In the genomic region with DNA sequence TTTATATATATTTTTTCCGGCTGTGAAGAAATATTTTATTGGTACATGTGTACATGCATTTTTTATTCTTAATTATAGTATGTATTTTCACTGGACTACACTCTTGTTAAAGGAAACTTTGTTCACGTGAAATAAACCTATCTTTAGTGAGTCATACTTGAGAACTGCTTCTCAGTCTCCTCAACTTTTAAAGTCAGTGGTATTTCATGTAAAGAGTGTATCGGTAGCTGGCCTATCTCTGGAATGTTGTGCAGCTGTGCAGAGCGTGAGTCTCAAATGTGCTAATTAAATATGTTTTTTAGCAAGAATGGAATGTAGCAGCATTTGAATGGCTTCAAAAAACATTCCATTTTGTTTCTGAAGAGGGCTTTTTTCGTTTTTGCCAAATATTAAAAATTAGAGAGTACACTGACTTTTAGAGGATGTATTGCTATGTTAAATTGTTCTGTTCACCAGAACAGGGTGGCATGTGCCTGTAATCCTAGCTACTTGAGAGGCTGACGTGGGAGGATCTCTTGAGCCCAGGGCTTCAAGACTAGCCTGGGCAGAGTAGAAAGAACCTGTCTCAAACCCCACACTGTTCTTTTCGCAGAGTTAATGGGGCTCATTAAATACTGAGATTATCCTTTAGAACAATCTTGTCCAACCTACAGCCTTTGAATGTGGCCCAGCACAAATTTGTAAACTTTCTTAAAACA, we compare ENCODE assay signal across 10 cellular contexts. TPM values are rescaled to one million over a fixed set of nuclear protein-coding genes. Genes with fewer than 3 reads are reported as not detected.
DNase-seq lines count a peak whose midpoint lies in the region; TF ChIP-seq lines count a peak whose summit lies in the region.
"Had no signal": no experiment of that assay in that cellular context is flagged by ENCODE, and none has a peak within 500 bp of the region (broad histone marks: within the 10 kb centered on the region; RNA-seq: fewer than 3 reads in every experiment).

No MANE protein-coding gene starts in this region.

- H3K27ac ChIP-seq in OCI-LY1 (ENCODE audit: low read depth, low read length, poor library complexity, severe bottlenecking) (peak overlapping the region; percentile 17), fibroblast of lung (ENCODE audit: insufficient read depth, low read length) (peak overlapping the region; percentile 34), parathyroid adenoma (peak overlapping the region; percentile 24), Karpas-422 (ENCODE audit: low read length) (no peak overlapping the region)

- H4K20me1 ChIP-seq in OCI-LY1 (ENCODE audit: insufficient read depth, low read length) = no peaks in the 10 kb centered on the region
- peaks cover 1% of the 10 kb centered on the region for H4K20me1 ChIP-seq in fibroblast of lung (ENCODE audit: control insufficient read depth, extremely low read depth, insufficient read depth, low read length)
- H4K20me1 ChIP-seq in Karpas-422 (ENCODE audit: insufficient read depth, low read depth, low read length) = no peaks in the 10 kb centered on the region

- H3K9me3 ChIP-seq in OCI-LY1 (ENCODE audit: low read length) (no peaks in the 10 kb centered on the region), fibroblast of lung (ENCODE audit: control insufficient read depth, insufficient read depth, low read depth, low read length) (no peaks in the 10 kb centered on the region), parathyroid adenoma (ENCODE audit: control insufficient read depth, low read length) (no peaks in the 10 kb centered on the region), Karpas-422 (ENCODE audit: low read length) (no peaks in the 10 kb centered on the region)

- intact Hi-C loops in lower leg skin (cut with DNase I; ENCODE audit: low total_unique reads) = no loop called here

- DNase-seq in AG08395 (ENCODE audit: low spot score) (peak; percentile 43), fibroblast of lung (ENCODE audit: low read depth in 2 of 2) (peak; percentile 41 to 87), NCI-H187 treated with DMSO at 0.1 percent for 48 hours (lab: John Stamatoyannopoulos, UW) (no peak), lower leg skin (ENCODE audit: low spot score in 2 of 2) (no peak), Karpas-422 (no peak)
- DNase-seq in activated naive CD8-positive, alpha-beta T cell treated with anti-CD3 and anti-CD28 coated beads for 36 hours = no peak
- DNase-seq: activated B cell treated with CpG ODN at 0.5 μM for 24 hours; CD4-positive, alpha-beta T cell had no signal

- H3K27me3 Mint-ChIP-seq in activated naive CD8-positive, alpha-beta T cell treated with anti-CD3 and anti-CD28 coated beads for 36 hours = no peaks in the 10 kb centered on the region

- H2AFZ ChIP-seq in OCI-LY1 (ENCODE audit: low read length) (no peak overlapping the region), fibroblast of lung (ENCODE audit: low read length) (no peak overlapping the region), parathyroid adenoma (no peak overlapping the region), Karpas-422 (ENCODE audit: low read length) (no peak overlapping the region)

- no peak overlapping the region for H3K27ac Mint-ChIP-seq in activated naive CD8-positive, alpha-beta T cell treated with anti-CD3 and anti-CD28 coated beads for 36 hours
- H3K27ac Mint-ChIP-seq: CD4-positive, alpha-beta T cell had no signal

- no peaks in the 10 kb centered on the region for H3K9me2 ChIP-seq in OCI-LY1 (ENCODE audit: low read depth, low read length)
- H3K9me2 ChIP-seq in Karpas-422 (replicated peaks; ENCODE audit: insufficient read depth, low read length) = no peaks in the 10 kb centered on the region

- H3K79me2 ChIP-seq in OCI-LY1 (ENCODE audit: insufficient read depth, low read length) = no peaks in the 10 kb centered on the region
- peaks cover 84% of the 10 kb centered on the region for H3K79me2 ChIP-seq in fibroblast of lung (ENCODE audit: control insufficient read depth, insufficient read depth, low read length)
- H3K79me2 ChIP-seq in parathyroid adenoma = peaks cover 50% of the 10 kb centered on the region
- no peaks in the 10 kb centered on the region for H3K79me2 ChIP-seq in Karpas-422 (ENCODE audit: low read length)

- no peaks in the 10 kb centered on the region for H3K4me1 Mint-ChIP-seq in activated naive CD8-positive, alpha-beta T cell treated with anti-CD3 and anti-CD28 coated beads for 36 hours

- H3K9me3 Mint-ChIP-seq in activated naive CD8-positive, alpha-beta T cell treated with anti-CD3 and anti-CD28 coated beads for 36 hours = no peaks in the 10 kb centered on the region
- H3K9me3 Mint-ChIP-seq: activated B cell treated with CpG ODN at 0.5 μM for 24 hours; CD4-positive, alpha-beta T cell had no signal

- peaks cover 38% of the 10 kb centered on the region for H3K4me1 ChIP-seq in OCI-LY1 (ENCODE audit: insufficient read depth, low read length, severe bottlenecking)
- peaks cover 22% of the 10 kb centered on the region for H3K4me1 ChIP-seq in fibroblast of lung (ENCODE audit: control insufficient read depth, extremely low read depth, insufficient read depth, low read length)
- H3K4me1 ChIP-seq in parathyroid adenoma = peaks cover 9% of the 10 kb centered on the region
- peaks cover 8% of the 10 kb centered on the region for H3K4me1 ChIP-seq in Karpas-422 (ENCODE audit: low read length)

- 37 to 47% methylated on average over 7 of the region's 7 CpGs for WGBS in lower leg skin, 2 donors

- no peak overlapping the region for H3K4me3 Mint-ChIP-seq in activated naive CD8-positive, alpha-beta T cell treated with anti-CD3 and anti-CD28 coated beads for 36 hours
- H3K4me3 Mint-ChIP-seq: activated B cell treated with CpG ODN at 0.5 μM for 24 hours; CD4-positive, alpha-beta T cell had no signal

- TF ChIP-seq CTCF in OCI-LY1 (IDR thresholded peaks at IDR 0.05; ENCODE audit: low read length) (no peak), fibroblast of lung (conservative IDR thresholded peaks at IDR 0.05 in 1 of 2, IDR thresholded peaks at IDR 0.05 in 1 of 2; ENCODE audit: low read depth in 1 of 2, low read length in 2 of 2) (no peak), parathyroid adenoma (IDR thresholded peaks at IDR 0.05) (no peak), lower leg skin (IDR thresholded peaks at IDR 0.05) (no peak)

- H3K36me3 Mint-ChIP-seq in activated naive CD8-positive, alpha-beta T cell treated with anti-CD3 and anti-CD28 coated beads for 36 hours = no peaks in the 10 kb centered on the region

- no peaks in the 10 kb centered on the region for H3K27me3 ChIP-seq in OCI-LY1 (ENCODE audit: insufficient read depth, low read length)
- no peaks in the 10 kb centered on the region for H3K27me3 ChIP-seq in fibroblast of lung (ENCODE audit: control insufficient read depth, insufficient read depth, low read length)
- H3K27me3 ChIP-seq in parathyroid adenoma (ENCODE audit: control insufficient read depth, insufficient read depth, low read length) = no peaks in the 10 kb centered on the region
- no peaks in the 10 kb centered on the region for H3K27me3 ChIP-seq in Karpas-422 (ENCODE audit: low read length)

- H3K4me3 ChIP-seq in OCI-LY1 (ENCODE audit: low read depth, low read length, poor library complexity, severe bottlenecking) = no peak overlapping the region
- no peak overlapping the region for H3K4me3 ChIP-seq in fibroblast of lung (replicated peaks in 1 of 4; ENCODE audit: control extremely low read depth in 1 of 4, insufficient read depth in 1 of 4, low read depth in 3 of 4, low read length in 4 of 4)
- H3K4me3 ChIP-seq in parathyroid adenoma (ENCODE audit: low read depth, low read length) = no peak overlapping the region
- H3K4me3 ChIP-seq in lower leg skin (ENCODE audit: low read depth, poor library complexity, severe bottlenecking) = no peak overlapping the region
- no peak overlapping the region for H3K4me3 ChIP-seq in Karpas-422 (ENCODE audit: low read length)

- no peak overlapping the region for H3K4me2 ChIP-seq in OCI-LY1 (ENCODE audit: low read length)
- H3K4me2 ChIP-seq in fibroblast of lung (ENCODE audit: extremely low read depth, insufficient read depth, low read length) = peak overlapping the region; percentile 45
- no peak overlapping the region for H3K4me2 ChIP-seq in parathyroid adenoma (ENCODE audit: low read length)
- H3K4me2 ChIP-seq in Karpas-422 (ENCODE audit: low read depth, low read length, poor library complexity, severe bottlenecking) = no peak overlapping the region

- TF ChIP-seq POLR2A in lower leg skin (IDR thresholded peaks at IDR 0.05) = no peak

- no peaks in the 10 kb centered on the region for H3F3A ChIP-seq in OCI-LY1 (ENCODE audit: insufficient read depth, low read length)

- H3K9ac ChIP-seq in OCI-LY1 (ENCODE audit: low read length) = no peak overlapping the region
- no peak overlapping the region for H3K9ac ChIP-seq in fibroblast of lung (ENCODE audit: insufficient read depth, low read length)
- H3K9ac ChIP-seq in parathyroid adenoma = no peak overlapping the region
- H3K9ac ChIP-seq in Karpas-422 (ENCODE audit: low read length) = no peak overlapping the region

- H3K36me3 ChIP-seq in OCI-LY1 (ENCODE audit: insufficient read depth, low read length) (no peaks in the 10 kb centered on the region), fibroblast of lung (ENCODE audit: control insufficient read depth, insufficient read depth, low read length) (no peaks in the 10 kb centered on the region), parathyroid adenoma (ENCODE audit: control insufficient read depth, insufficient read depth, low read length) (no peaks in the 10 kb centered on the region), Karpas-422 (ENCODE audit: insufficient read depth, low read length) (no peaks in the 10 kb centered on the region)

RNA-seq across cellular contexts. Expression of a gene that starts 14.3 kb away (rescaled TPM):
- total RNA-seq in fibroblast of lung (229 and 325 TPM in 2 replicates), lower leg skin (100 to 1,000 TPM; 132 to 239 (median 195) TPM)
- 112 and 123 TPM in 2 replicates for polyA plus RNA-seq in fibroblast of lung
- 139 and 178 TPM in 2 replicates for polyA plus RNA-seq in fibroblast of lung (2012)
- polyA minus RNA-seq in fibroblast of lung (ENCODE audit: low replicate concordance) = 262 and 389 TPM in 2 replicates
- total RNA-seq in activated naive CD8-positive, alpha-beta T cell treated with anti-CD3 and anti-CD28 coated beads for 36 hours = 10 to 100 TPM; 87.0 to 88.3 TPM
- 6.2 and 9.1 TPM in 2 replicates for total RNA-seq in Karpas-422 (2014; rRNA removed; shearing (Covaris generic); ENCODE audit: low replicate concordance)

Comparison
In these comparisons a context has a peak if more than half of its experiments do, and no peak if none do; other contexts are left out.
1. DNase-seq: peak in AG08395 (single experiment) and fibroblast of lung (2 of 2); none in NCI-H187 treated with DMSO at 0.1 percent for 48 hours (single experiment), lower leg skin (0 of 2), activated naive CD8-positive, alpha-beta T cell treated with anti-CD3 and anti-CD28 coated beads for 36 hours (single experiment) and Karpas-422 (single experiment).